2 cellular contexts compared by ENCODE assay signal in the genomic region with DNA sequence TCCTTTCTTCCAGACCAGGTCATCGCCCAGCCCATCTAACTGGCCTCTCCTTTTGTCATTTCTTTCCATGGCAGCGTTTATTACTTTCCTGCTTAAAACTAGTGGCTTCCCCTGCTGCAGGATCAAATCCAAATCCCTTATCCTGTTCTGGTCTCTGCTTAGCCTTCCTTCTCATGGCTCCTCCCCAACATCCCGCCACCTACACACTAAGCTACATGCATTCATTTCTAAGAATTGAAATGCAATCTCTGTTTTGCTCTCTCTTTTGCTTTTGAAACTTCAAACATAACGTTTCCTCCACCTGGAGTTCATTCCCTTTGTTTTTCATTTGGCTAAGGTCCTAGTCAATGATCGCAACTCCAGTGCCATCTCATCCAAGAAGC.
TF ChIP-seq lines count a peak whose summit lies in the region.

No MANE protein-coding gene starts in this region.

TF ChIP-seq in GM23338, 12 proteins besides CTCF, POLR2A, EP300 and RAD21 (continues in another document):
- no peak for TF ChIP-seq STAT1 (IDR thresholded peaks at IDR 0.05; ENCODE audit: unreplicated experiment)
- TF ChIP-seq POLR2AphosphoS5 (IDR thresholded peaks at IDR 0.05; ENCODE audit: low read depth): no peak
- TF ChIP-seq EZH2phosphoT487 (IDR thresholded peaks at IDR 0.05; ENCODE audit: unreplicated experiment): no peak
- TF ChIP-seq CREB1 (CRISPR knock-in tag; IDR thresholded peaks at IDR 0.05; ENCODE audit: low read depth): no peak
- TF ChIP-seq, protein P1, sequence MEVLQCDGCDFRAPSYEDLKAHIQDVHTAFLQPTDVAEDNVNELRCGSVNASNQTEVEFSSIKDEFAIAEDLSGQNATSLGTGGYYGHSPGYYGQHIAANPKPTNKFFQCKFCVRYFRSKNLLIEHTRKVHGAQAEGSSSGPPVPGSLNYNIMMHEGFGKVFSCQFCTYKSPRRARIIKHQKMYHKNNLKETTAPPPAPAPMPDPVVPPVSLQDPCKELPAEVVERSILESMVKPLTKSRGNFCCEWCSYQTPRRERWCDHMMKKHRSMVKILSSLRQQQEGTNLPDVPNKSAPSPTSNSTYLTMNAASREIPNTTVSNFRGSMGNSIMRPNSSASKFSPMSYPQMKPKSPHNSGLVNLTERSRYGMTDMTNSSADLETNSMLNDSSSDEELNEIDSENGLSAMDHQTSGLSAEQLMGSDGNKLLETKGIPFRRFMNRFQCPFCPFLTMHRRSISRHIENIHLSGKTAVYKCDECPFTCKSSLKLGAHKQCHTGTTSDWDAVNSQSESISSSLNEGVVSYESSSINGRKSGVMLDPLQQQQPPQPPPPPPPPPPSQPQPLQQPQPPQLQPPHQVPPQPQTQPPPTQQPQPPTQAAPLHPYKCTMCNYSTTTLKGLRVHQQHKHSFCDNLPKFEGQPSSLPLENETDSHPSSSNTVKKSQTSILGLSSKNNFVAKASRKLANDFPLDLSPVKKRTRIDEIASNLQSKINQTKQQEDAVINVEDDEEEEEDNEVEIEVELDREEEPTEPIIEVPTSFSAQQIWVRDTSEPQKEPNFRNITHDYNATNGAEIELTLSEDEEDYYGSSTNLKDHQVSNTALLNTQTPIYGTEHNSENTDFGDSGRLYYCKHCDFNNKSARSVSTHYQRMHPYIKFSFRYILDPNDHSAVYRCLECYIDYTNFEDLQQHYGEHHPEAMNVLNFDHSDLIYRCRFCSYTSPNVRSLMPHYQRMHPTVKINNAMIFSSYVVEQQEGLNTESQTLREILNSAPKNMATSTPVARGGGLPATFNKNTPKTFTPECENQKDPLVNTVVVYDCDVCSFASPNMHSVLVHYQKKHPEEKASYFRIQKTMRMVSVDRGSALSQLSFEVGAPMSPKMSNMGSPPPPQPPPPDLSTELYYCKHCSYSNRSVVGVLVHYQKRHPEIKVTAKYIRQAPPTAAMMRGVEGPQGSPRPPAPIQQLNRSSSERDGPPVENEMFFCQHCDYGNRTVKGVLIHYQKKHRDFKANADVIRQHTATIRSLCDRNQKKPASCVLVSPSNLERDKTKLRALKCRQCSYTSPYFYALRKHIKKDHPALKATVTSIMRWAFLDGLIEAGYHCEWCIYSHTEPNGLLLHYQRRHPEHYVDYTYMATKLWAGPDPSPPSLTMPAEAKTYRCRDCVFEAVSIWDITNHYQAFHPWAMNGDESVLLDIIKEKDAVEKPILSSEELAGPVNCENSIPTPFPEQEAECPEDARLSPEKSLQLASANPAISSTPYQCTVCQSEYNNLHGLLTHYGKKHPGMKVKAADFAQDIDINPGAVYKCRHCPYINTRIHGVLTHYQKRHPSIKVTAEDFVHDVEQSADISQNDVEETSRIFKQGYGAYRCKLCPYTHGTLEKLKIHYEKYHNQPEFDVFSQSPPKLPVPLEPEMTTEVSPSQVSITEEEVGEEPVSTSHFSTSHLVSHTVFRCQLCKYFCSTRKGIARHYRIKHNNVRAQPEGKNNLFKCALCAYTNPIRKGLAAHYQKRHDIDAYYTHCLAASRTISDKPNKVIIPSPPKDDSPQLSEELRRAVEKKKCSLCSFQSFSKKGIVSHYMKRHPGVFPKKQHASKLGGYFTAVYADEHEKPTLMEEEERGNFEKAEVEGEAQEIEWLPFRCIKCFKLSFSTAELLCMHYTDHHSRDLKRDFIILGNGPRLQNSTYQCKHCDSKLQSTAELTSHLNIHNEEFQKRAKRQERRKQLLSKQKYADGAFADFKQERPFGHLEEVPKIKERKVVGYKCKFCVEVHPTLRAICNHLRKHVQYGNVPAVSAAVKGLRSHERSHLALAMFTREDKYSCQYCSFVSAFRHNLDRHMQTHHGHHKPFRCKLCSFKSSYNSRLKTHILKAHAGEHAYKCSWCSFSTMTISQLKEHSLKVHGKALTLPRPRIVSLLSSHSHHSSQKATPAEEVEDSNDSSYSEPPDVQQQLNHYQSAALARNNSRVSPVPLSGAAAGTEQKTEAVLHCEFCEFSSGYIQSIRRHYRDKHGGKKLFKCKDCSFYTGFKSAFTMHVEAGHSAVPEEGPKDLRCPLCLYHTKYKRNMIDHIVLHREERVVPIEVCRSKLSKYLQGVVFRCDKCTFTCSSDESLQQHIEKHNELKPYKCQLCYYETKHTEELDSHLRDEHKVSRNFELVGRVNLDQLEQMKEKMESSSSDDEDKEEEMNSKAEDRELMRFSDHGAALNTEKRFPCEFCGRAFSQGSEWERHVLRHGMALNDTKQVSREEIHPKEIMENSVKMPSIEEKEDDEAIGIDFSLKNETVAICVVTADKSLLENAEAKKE (CRISPR knock-in tag; IDR thresholded peaks at IDR 0.05): no peak
- TF ChIP-seq ZNF114 (CRISPR knock-in tag; IDR thresholded peaks at IDR 0.05): no peak
- TF ChIP-seq, protein P2, sequence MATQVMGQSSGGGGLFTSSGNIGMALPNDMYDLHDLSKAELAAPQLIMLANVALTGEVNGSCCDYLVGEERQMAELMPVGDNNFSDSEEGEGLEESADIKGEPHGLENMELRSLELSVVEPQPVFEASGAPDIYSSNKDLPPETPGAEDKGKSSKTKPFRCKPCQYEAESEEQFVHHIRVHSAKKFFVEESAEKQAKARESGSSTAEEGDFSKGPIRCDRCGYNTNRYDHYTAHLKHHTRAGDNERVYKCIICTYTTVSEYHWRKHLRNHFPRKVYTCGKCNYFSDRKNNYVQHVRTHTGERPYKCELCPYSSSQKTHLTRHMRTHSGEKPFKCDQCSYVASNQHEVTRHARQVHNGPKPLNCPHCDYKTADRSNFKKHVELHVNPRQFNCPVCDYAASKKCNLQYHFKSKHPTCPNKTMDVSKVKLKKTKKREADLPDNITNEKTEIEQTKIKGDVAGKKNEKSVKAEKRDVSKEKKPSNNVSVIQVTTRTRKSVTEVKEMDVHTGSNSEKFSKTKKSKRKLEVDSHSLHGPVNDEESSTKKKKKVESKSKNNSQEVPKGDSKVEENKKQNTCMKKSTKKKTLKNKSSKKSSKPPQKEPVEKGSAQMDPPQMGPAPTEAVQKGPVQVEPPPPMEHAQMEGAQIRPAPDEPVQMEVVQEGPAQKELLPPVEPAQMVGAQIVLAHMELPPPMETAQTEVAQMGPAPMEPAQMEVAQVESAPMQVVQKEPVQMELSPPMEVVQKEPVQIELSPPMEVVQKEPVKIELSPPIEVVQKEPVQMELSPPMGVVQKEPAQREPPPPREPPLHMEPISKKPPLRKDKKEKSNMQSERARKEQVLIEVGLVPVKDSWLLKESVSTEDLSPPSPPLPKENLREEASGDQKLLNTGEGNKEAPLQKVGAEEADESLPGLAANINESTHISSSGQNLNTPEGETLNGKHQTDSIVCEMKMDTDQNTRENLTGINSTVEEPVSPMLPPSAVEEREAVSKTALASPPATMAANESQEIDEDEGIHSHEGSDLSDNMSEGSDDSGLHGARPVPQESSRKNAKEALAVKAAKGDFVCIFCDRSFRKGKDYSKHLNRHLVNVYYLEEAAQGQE (IDR thresholded peaks at IDR 0.05; ENCODE audit: unreplicated experiment): no peak
- TF ChIP-seq ZNF331 (CRISPR knock-in tag; IDR thresholded peaks at IDR 0.05; ENCODE audit: low read depth): no peak
- TF ChIP-seq, protein P3, sequence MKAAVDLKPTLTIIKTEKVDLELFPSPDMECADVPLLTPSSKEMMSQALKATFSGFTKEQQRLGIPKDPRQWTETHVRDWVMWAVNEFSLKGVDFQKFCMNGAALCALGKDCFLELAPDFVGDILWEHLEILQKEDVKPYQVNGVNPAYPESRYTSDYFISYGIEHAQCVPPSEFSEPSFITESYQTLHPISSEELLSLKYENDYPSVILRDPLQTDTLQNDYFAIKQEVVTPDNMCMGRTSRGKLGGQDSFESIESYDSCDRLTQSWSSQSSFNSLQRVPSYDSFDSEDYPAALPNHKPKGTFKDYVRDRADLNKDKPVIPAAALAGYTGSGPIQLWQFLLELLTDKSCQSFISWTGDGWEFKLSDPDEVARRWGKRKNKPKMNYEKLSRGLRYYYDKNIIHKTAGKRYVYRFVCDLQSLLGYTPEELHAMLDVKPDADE (IDR thresholded peaks at IDR 0.05): no peak
- TF ChIP-seq NANOG (IDR thresholded peaks at IDR 0.05; ENCODE audit: borderline replicate concordance): no peak

TF ChIP-seq in HepG2, 621 proteins besides CTCF, POLR2A, EP300 and RAD21:
- TF ChIP-seq ZNF33B (CRISPR knock-in tag; IDR thresholded peaks at IDR 0.05) (no peak), GATAD1 (CRISPR knock-in tag; IDR thresholded peaks at IDR 0.05) (no peak), JUNB (CRISPR knock-in tag; IDR thresholded peaks at IDR 0.05; ENCODE audit: borderline replicate concordance) (no peak)
